In genomic region chr7:33109758-33110238, GRCh38 we compare ENCODE assay signal across 8 cellular contexts. TPM values are rescaled to one million over a fixed set of nuclear protein-coding genes. Genes with fewer than 3 reads are reported as not detected.
DNase-seq lines count a peak whose midpoint lies in the region; ATAC-seq and TF ChIP-seq lines count a peak whose summit lies in the region.

No MANE protein-coding gene starts in this region.

- POLR2A ChIA-PET in activated B cell treated with CpG ODN at 0.5 μM for 24 hours (lab: Charles Lee) = interaction anchor here (0.6 to 4.6 kb wide), 9 partner anchors 10 to 619 kb away, joined by 4 to 44 read pairs (median 8); partner anchors contain the start of genes AVL9, KBTBD2 and NT5C3A

- H3K4me3 ChIP-seq in CD4-positive, CD25-positive, alpha-beta regulatory T cell (ENCODE audit: low read depth, low read length) = peak overlapping the region; percentile 54
- H3K4me3 ChIP-seq in HUES64 (ENCODE audit: low read length) (peak overlapping the region; percentile 62), iPS DF 6.9 (ENCODE audit: low read length) (peak overlapping the region; percentile 31; the same call in 1 of the 2 replicates)

- peak overlapping the region; percentile 67 to 79 (median 78) for H3K4me3 Mint-ChIP-seq in CD4-positive, CD25-positive, alpha-beta regulatory T cell
- H3K4me3 Mint-ChIP-seq in activated B cell treated with CpG ODN at 0.5 μM for 24 hours = peak overlapping the region; percentile 78
- peak overlapping the region; percentile 84 for H3K4me3 Mint-ChIP-seq in stimulated activated effector memory CD8-positive, alpha-beta T cell treated with anti-CD3 and anti-CD28 coated beads, Interleukin-12 subunit alpha, Interleukin-12 subunit beta, amount 100 ng/mL, for 72 hours

- intact Hi-C loops in activated B cell treated with CpG ODN at 0.5 μM for 24 hours (cut with micrococcal nuclease) = loop anchor here (1.0 to 5.0 kb wide), 8 partner anchors 20 to 617 kb away; partner anchors contain the start of genes BBS9 and LSM5

- peaks cover 2% of the 10 kb centered on the region for H3K36me3 Mint-ChIP-seq in CD4-positive, CD25-positive, alpha-beta regulatory T cell
- peaks cover 4% of the 10 kb centered on the region for H3K36me3 Mint-ChIP-seq in activated B cell treated with CpG ODN at 0.5 μM for 24 hours (ENCODE audit: low read depth)
- no peaks in the 10 kb centered on the region for H3K36me3 Mint-ChIP-seq in stimulated activated effector memory CD8-positive, alpha-beta T cell treated with anti-CD3 and anti-CD28 coated beads, Interleukin-12 subunit alpha, Interleukin-12 subunit beta, amount 100 ng/mL, for 72 hours

- no peak overlapping the region for H3K9ac ChIP-seq in HUES64 (ENCODE audit: low read depth, low read length)

- no peaks in the 10 kb centered on the region for H3K9me3 ChIP-seq in CD4-positive, CD25-positive, alpha-beta regulatory T cell (ENCODE audit: control insufficient read depth in 2 of 2, low read length in 2 of 2)
- H3K9me3 ChIP-seq in HUES64 (ENCODE audit: insufficient read depth, low read depth, low read length) = no peaks in the 10 kb centered on the region
- no peaks in the 10 kb centered on the region for H3K9me3 ChIP-seq in iPS DF 6.9 (ENCODE audit: control insufficient read depth, insufficient read depth, low read length)

- DNase-seq in CD4-positive, CD25-positive, alpha-beta regulatory T cell = no peak
- DNase-seq in activated B cell treated with CpG ODN at 0.5 μM for 24 hours (no peak), iPS DF 6.9 (ENCODE audit: low read depth, low spot score) (no peak), OCI-M2 (lab: John Stamatoyannopoulos, UW; ENCODE audit: unreplicated experiment) (no peak), GDM1 (lab: John Stamatoyannopoulos, UW) (no peak)
- DNase-seq in stimulated activated effector memory CD8-positive, alpha-beta T cell treated with anti-CD3 and anti-CD28 coated beads, Interleukin-12 subunit alpha, Interleukin-12 subunit beta, amount 100 ng/mL, for 72 hours (ENCODE audit: low spot score in 2 of 2) = no peak

- no peak overlapping the region for H3K27ac Mint-ChIP-seq in CD4-positive, CD25-positive, alpha-beta regulatory T cell
- peak overlapping the region; percentile 41 for H3K27ac Mint-ChIP-seq in activated B cell treated with CpG ODN at 0.5 μM for 24 hours
- H3K27ac Mint-ChIP-seq in stimulated activated effector memory CD8-positive, alpha-beta T cell treated with anti-CD3 and anti-CD28 coated beads, Interleukin-12 subunit alpha, Interleukin-12 subunit beta, amount 100 ng/mL, for 72 hours = no peak overlapping the region

- H3K27ac ChIP-seq in CD4-positive, CD25-positive, alpha-beta regulatory T cell (ENCODE audit: insufficient read depth, low read length, poor library complexity, severe bottlenecking) = peak overlapping the region; percentile 36
- H3K27ac ChIP-seq in HUES64 (ENCODE audit: low read depth, low read length) (no peak overlapping the region), iPS DF 6.9 (ENCODE audit: low read length) (no peak overlapping the region)

- 45% methylated on average over 10 of the region's 11 CpGs for WGBS in HUES64
- WGBS in iPS DF 6.9 (ENCODE audit: insufficient coverage, insufficient read length) = no CpG with 5 or more reads among the region's 11 CpGs

- H3K36me3 ChIP-seq in CD4-positive, CD25-positive, alpha-beta regulatory T cell (ENCODE audit: control insufficient read depth, insufficient read depth, low read length) = no peaks in the 10 kb centered on the region
- H3K36me3 ChIP-seq in HUES64 (ENCODE audit: insufficient read depth, low read length) (no peaks in the 10 kb centered on the region), iPS DF 6.9 (ENCODE audit: control insufficient read depth, insufficient read depth, low read length) (no peaks in the 10 kb centered on the region; the same call in 1 of the 2 replicates)

- CTCF ChIA-PET in activated B cell treated with CpG ODN at 0.5 μM for 24 hours (lab: Charles Lee) = interaction anchor here (0.9 to 3.7 kb wide), 10 partner anchors 10 to 263 kb away, joined by 3 to 32 read pairs (median 14); partner anchors contain the start of genes BBS9, KBTBD2 and NT5C3A

- H3K9me3 Mint-ChIP-seq in CD4-positive, CD25-positive, alpha-beta regulatory T cell = no peaks in the 10 kb centered on the region
- no peaks in the 10 kb centered on the region for H3K9me3 Mint-ChIP-seq in activated B cell treated with CpG ODN at 0.5 μM for 24 hours
- H3K9me3 Mint-ChIP-seq in stimulated activated effector memory CD8-positive, alpha-beta T cell treated with anti-CD3 and anti-CD28 coated beads, Interleukin-12 subunit alpha, Interleukin-12 subunit beta, amount 100 ng/mL, for 72 hours = no peaks in the 10 kb centered on the region

- H3K27me3 ChIP-seq in CD4-positive, CD25-positive, alpha-beta regulatory T cell (ENCODE audit: control insufficient read depth, insufficient read depth, low read length) = peaks cover 13% of the 10 kb centered on the region
- H3K27me3 ChIP-seq in HUES64 (ENCODE audit: insufficient read depth, low read length) (peaks cover 25% of the 10 kb centered on the region), iPS DF 6.9 (ENCODE audit: control insufficient read depth, insufficient read depth, low read length) (no peaks in the 10 kb centered on the region; the same call in 1 of the 2 replicates)

- peaks cover 23 to 46% (median 31%) of the 10 kb centered on the region in 4 donors for H3K4me1 Mint-ChIP-seq in CD4-positive, CD25-positive, alpha-beta regulatory T cell
- peaks cover 40% of the 10 kb centered on the region for H3K4me1 Mint-ChIP-seq in activated B cell treated with CpG ODN at 0.5 μM for 24 hours
- peaks cover 26% of the 10 kb centered on the region for H3K4me1 Mint-ChIP-seq in stimulated activated effector memory CD8-positive, alpha-beta T cell treated with anti-CD3 and anti-CD28 coated beads, Interleukin-12 subunit alpha, Interleukin-12 subunit beta, amount 100 ng/mL, for 72 hours

- peaks cover 31% of the 10 kb centered on the region for H3K27me3 Mint-ChIP-seq in CD4-positive, CD25-positive, alpha-beta regulatory T cell
- peaks cover 2% of the 10 kb centered on the region for H3K27me3 Mint-ChIP-seq in activated B cell treated with CpG ODN at 0.5 μM for 24 hours

- no peak for ATAC-seq in CD4-positive, CD25-positive, alpha-beta regulatory T cell (ENCODE audit: low read depth in 2 of 2)
- no peak for ATAC-seq in activated B cell treated with CpG ODN at 0.5 μM for 24 hours (ENCODE audit: low read depth)
- ATAC-seq in stimulated activated effector memory CD8-positive, alpha-beta T cell treated with anti-CD3 and anti-CD28 coated beads, Interleukin-12 subunit alpha, Interleukin-12 subunit beta, amount 100 ng/mL, for 72 hours = no peak
- no peak for ATAC-seq in GM19035 (IDR thresholded peaks at IDR 0.05; ENCODE audit: unreplicated experiment)

- TF ChIP-seq CTCF in activated B cell treated with CpG ODN at 0.5 μM for 24 hours (IDR thresholded peaks at IDR 0.05) = no peak

- peaks cover 31% of the 10 kb centered on the region for H3K4me1 ChIP-seq in CD4-positive, CD25-positive, alpha-beta regulatory T cell (ENCODE audit: control insufficient read depth, insufficient read depth, low read length, poor library complexity, severe bottlenecking)
- H3K4me1 ChIP-seq in HUES64 (ENCODE audit: insufficient read depth, low read length) = peaks cover 11% of the 10 kb centered on the region
- no peaks in the 10 kb centered on the region; the same call in 1 of the 2 replicates for H3K4me1 ChIP-seq in iPS DF 6.9 (ENCODE audit: control insufficient read depth, insufficient read depth, low read length)

RNA-seq across cellular contexts. Expression of gene RP9, which starts 0.6 kb away (rescaled TPM):
- total RNA-seq in CD4-positive, CD25-positive, alpha-beta regulatory T cell = 14.3 TPM
- polyA plus RNA-seq in CD4-positive, CD25-positive, alpha-beta regulatory T cell = 10 to 100 TPM; 18.7 to 26.2 (median 21.5) TPM
- 12.2 TPM for polyA plus RNA-seq in HUES64 (2013, experiment 1 of 2)
- 14.8 TPM for polyA plus RNA-seq in HUES64 (2013, experiment 2 of 2)
- 27.4 and 29.6 TPM in 2 replicates for total RNA-seq in activated B cell treated with CpG ODN at 0.5 μM for 24 hours

RNA-seq across cellular contexts. Expression of gene BBS9, which starts 19.6 kb away (rescaled TPM):
- 18.7 TPM for total RNA-seq in CD4-positive, CD25-positive, alpha-beta regulatory T cell
- 10 to 100 TPM in 2 of 4 donors, 1 to 10 TPM in 2; 8.1 to 18.1 (median 11.6) TPM for polyA plus RNA-seq in CD4-positive, CD25-positive, alpha-beta regulatory T cell
- polyA plus RNA-seq in HUES64 (2013, experiment 1 of 2) = 16.8 TPM
- polyA plus RNA-seq in HUES64 (2013, experiment 2 of 2) = 21.7 TPM
- total RNA-seq in activated B cell treated with CpG ODN at 0.5 μM for 24 hours = 18.3 and 18.6 TPM in 2 replicates

RNA-seq across cellular contexts. Expression of gene NT5C3A, which starts 47.2 kb away (rescaled TPM):
- total RNA-seq in CD4-positive, CD25-positive, alpha-beta regulatory T cell = 61.7 TPM
- 10 to 100 TPM; 55.1 to 74.0 (median 61.3) TPM for polyA plus RNA-seq in CD4-positive, CD25-positive, alpha-beta regulatory T cell
- 20.6 TPM for polyA plus RNA-seq in HUES64 (2013, experiment 1 of 2)
- 24.2 TPM for polyA plus RNA-seq in HUES64 (2013, experiment 2 of 2)
- 37.1 and 40.7 TPM in 2 replicates for total RNA-seq in activated B cell treated with CpG ODN at 0.5 μM for 24 hours
